Comparison of ENCODE assay signal across 36 cellular contexts in the genomic region with DNA sequence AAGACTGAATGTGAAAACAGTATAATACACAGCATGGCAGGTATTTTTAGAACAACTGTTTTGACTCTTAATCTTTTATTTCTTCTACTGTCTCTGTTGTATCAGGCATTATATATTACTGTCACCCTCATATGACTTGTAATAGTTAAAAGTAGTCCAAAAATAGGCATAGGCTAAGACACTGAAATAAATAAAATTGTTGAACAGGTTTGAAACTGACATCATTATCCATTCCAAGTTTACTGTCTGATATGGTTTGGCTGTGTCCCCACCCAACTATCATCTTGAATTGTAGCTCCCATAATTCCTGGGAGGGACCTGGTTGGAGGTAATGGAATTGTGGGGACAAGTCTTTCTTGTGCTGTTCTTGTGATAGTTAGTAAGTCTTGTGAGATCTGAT.
"Had no signal": no experiment of that assay in that cellular context is flagged by ENCODE, and none has a peak within 500 bp of the region (broad histone marks: within the 10 kb centered on the region; RNA-seq: fewer than 3 reads in every experiment).

No MANE protein-coding gene starts in this region.

- H3K36me3 Mint-ChIP-seq: activated CD4-positive, alpha-beta memory T cell treated with anti-CD3 and anti-CD28 coated beads for 36 hours; activated naive CD4-positive, alpha-beta T cell treated with anti-CD3 and anti-CD28 coated beads, Interleukin-2, amount 50 U/mL, for 72 hours; activated naive CD8-positive, alpha-beta T cell treated with anti-CD3 and anti-CD28 coated beads for 36 hours had no signal

- H3K4me1 ChIP-seq: adrenal gland, body of pancreas, breast epithelium had no signal

- H3K36me3 ChIP-seq: adrenal gland, brain microvascular endothelial cell, breast epithelium had no signal

- H3K9me3 ChIP-seq: adrenal gland, body of pancreas, breast epithelium had no signal

- H3K27ac ChIP-seq: adrenal gland, body of pancreas, brain microvascular endothelial cell, breast epithelium, VCaP had no signal

- H3K4me1 Mint-ChIP-seq: activated B cell treated with CpG ODN at 0.5 μM for 24 hours; activated CD4-positive, alpha-beta T cell treated with anti-CD3 and anti-CD28 coated beads, Interleukin-2, amount 10 ng/mL, durations not matched to agents 24 days and 14 days; activated naive CD8-positive, alpha-beta T cell treated with anti-CD3 and anti-CD28 coated beads for 36 hours; activated T-helper 17 cell treated with anti-CD3 and anti-CD28 coated beads, Interleukin-2, amount 50 U/mL, for 72 hours had no signal

- H3K4me3 Mint-ChIP-seq: activated B cell treated with CpG ODN at 0.5 μM for 24 hours; activated CD4-positive, alpha-beta memory T cell treated with anti-CD3 and anti-CD28 coated beads for 36 hours; activated CD4-positive, alpha-beta T cell treated with anti-CD3 and anti-CD28 coated beads, Interleukin-2, amount 10 ng/mL, durations not matched to agents 24 days and 14 days; activated CD8-positive, alpha-beta T cell treated with anti-CD3 and anti-CD28 coated beads for 36 hours; activated naive CD4-positive, alpha-beta T cell treated with anti-CD3 and anti-CD28 coated beads for 36 hours; activated naive CD8-positive, alpha-beta T cell treated with anti-CD3 and anti-CD28 coated beads for 36 hours; activated T-cell treated with anti-CD3 and anti-CD28 coated beads, Interleukin-2, amount 50 U/mL, for 4 hours; activated T-cell treated with anti-CD3 and anti-CD28 coated beads, Interleukin-2, amount 50 U/mL, for 72 hours; activated T-helper 1 cell treated with anti-CD3 and anti-CD28 coated beads, Interleukin-12 subunit alpha, Interleukin-12 subunit beta, Interleukin-2, Interleukin-4 antibody, amounts not matched to agents 30 ng/mL and 10 ng/mL and 1 ng/mL, durations not matched to agents 14 hours and 24 hours and 36 hours; activated T-helper 17 cell treated with anti-CD3 and anti-CD28 coated beads, Interleukin-2, amount 50 U/mL, for 72 hours; T-helper 1 cell treated with Interleukin-12 subunit alpha and Interleukin-12 subunit beta and Interleukin-4 antibody, amounts not matched to agents 30 μg/mL and 1 μg/mL, for 36 hours; T-helper 2 cell treated with Interferon-gamma antibody and Interleukin-4, amounts not matched to agents 5 μg/mL and 100 μg/mL, for 36 hours had no signal

- H3K9me3 Mint-ChIP-seq: activated CD4-positive, alpha-beta memory T cell treated with anti-CD3 and anti-CD28 coated beads for 36 hours; activated CD4-positive, alpha-beta T cell treated with anti-CD3 and anti-CD28 coated beads, Interleukin-2, amount 10 ng/mL, durations not matched to agents 24 days and 14 days; activated naive CD4-positive, alpha-beta T cell treated with anti-CD3 and anti-CD28 coated beads for 36 hours; activated T-helper 1 cell treated with anti-CD3 and anti-CD28 coated beads, Interleukin-12 subunit alpha, Interleukin-12 subunit beta, Interleukin-2, Interleukin-4 antibody, amounts not matched to agents 30 ng/mL and 10 ng/mL and 1 ng/mL, durations not matched to agents 14 hours and 24 hours and 36 hours; T-helper 1 cell treated with Interleukin-12 subunit alpha and Interleukin-12 subunit beta and Interleukin-4 antibody, amounts not matched to agents 30 μg/mL and 1 μg/mL, for 36 hours had no signal

- DNase-seq: activated B cell treated with CpG ODN at 0.5 μM for 24 hours; activated CD4-positive, alpha-beta memory T cell treated with anti-CD3 and anti-CD28 coated beads for 36 hours; activated CD4-positive, alpha-beta T cell treated with anti-CD3 and anti-CD28 coated beads for 4 hours; activated CD4-positive, alpha-beta T cell treated with anti-CD3 and anti-CD28 coated beads, Interleukin-2, amount 10 ng/mL, durations not matched to agents 24 days and 14 days; activated CD4-positive, alpha-beta T cell treated with anti-CD3 and anti-CD28 coated beads, Interleukin-2, amount 50 U/mL, for 1 hour; activated CD4-positive, alpha-beta T cell treated with anti-CD3 and anti-CD28 coated beads, Interleukin-2, amount 50 U/mL, for 4 hours; activated CD4-positive, CD25-positive, alpha-beta regulatory T cell treated with anti-CD3 and anti-CD28 coated beads, Interleukin-2, amount 50 U/mL, for 72 hours; activated CD8-positive, alpha-beta memory T cell treated with anti-CD3 and anti-CD28 coated beads, Interleukin-2, amount 50 U/mL, for 4 hours; activated CD8-positive, alpha-beta T cell treated with anti-CD3 and anti-CD28 coated beads for 36 hours; activated effector memory CD4-positive, alpha-beta T cell treated with anti-CD3 and anti-CD28 coated beads, Interleukin-2, amount 50 U/mL, for 16 hours; activated gamma-delta T cell treated with Interleukin-2 at 50 U/mL for 16 hours; activated naive CD4-positive, alpha-beta T cell; activated naive CD4-positive, alpha-beta T cell treated with anti-CD3 and anti-CD28 coated beads for 36 hours; activated naive CD4-positive, alpha-beta T cell treated with anti-CD3 and anti-CD28 coated beads, Interleukin-2, amount 50 U/mL, for 16 hours; activated naive CD8-positive, alpha-beta T cell treated with anti-CD3 and anti-CD28 coated beads for 36 hours; activated T-cell treated with anti-CD3 and anti-CD28 coated beads for 4 hours; activated T-cell treated with anti-CD3 and anti-CD28 coated beads, Interleukin-2, amount 50 U/mL, for 1 hour; activated T-cell treated with anti-CD3 and anti-CD28 coated beads, Interleukin-2, amount 50 U/mL, for 4 hours; activated T-cell treated with anti-CD3 and anti-CD28 coated beads, Interleukin-2, amount 50 U/mL, for 72 hours; adrenal gland; amniotic stem cell; aorta; body of pancreas; brain microvascular endothelial cell; central memory CD4-positive, alpha-beta T cell; cerebellar nuclear complex; T-helper 1 cell; T-helper 2 cell; T-helper 9 cell had no signal

- H3K27me3 ChIP-seq: adrenal gland, body of pancreas, brain microvascular endothelial cell, breast epithelium had no signal

- H3K27me3 Mint-ChIP-seq: activated B cell treated with CpG ODN at 0.5 μM for 24 hours; activated CD4-positive, alpha-beta memory T cell treated with anti-CD3 and anti-CD28 coated beads for 36 hours; activated CD4-positive, alpha-beta T cell treated with anti-CD3 and anti-CD28 coated beads, Interleukin-2, amount 10 ng/mL, durations not matched to agents 24 days and 14 days; activated CD8-positive, alpha-beta T cell treated with anti-CD3 and anti-CD28 coated beads for 36 hours; activated naive CD8-positive, alpha-beta T cell treated with anti-CD3 and anti-CD28 coated beads for 36 hours; activated T-helper 17 cell treated with anti-CD3 and anti-CD28 coated beads, Interleukin-2, amount 50 U/mL, for 72 hours had no signal

- H3K27ac Mint-ChIP-seq: activated B cell treated with CpG ODN at 0.5 μM for 24 hours; activated CD4-positive, alpha-beta memory T cell treated with anti-CD3 and anti-CD28 coated beads for 36 hours; activated CD4-positive, alpha-beta T cell treated with anti-CD3 and anti-CD28 coated beads, Interleukin-2, amount 10 ng/mL, durations not matched to agents 24 days and 14 days; activated CD8-positive, alpha-beta T cell treated with anti-CD3 and anti-CD28 coated beads for 36 hours; activated naive CD4-positive, alpha-beta T cell treated with anti-CD3 and anti-CD28 coated beads for 36 hours; activated naive CD4-positive, alpha-beta T cell treated with anti-CD3 and anti-CD28 coated beads, Interleukin-2, amount 50 U/mL, for 72 hours; activated naive CD8-positive, alpha-beta T cell treated with anti-CD3 and anti-CD28 coated beads for 36 hours; activated T-cell treated with anti-CD3 and anti-CD28 coated beads, Interleukin-2, amount 50 U/mL, for 72 hours; activated T-helper 1 cell treated with anti-CD3 and anti-CD28 coated beads, Interleukin-12 subunit alpha, Interleukin-12 subunit beta, Interleukin-2, Interleukin-4 antibody, amounts not matched to agents 30 ng/mL and 10 ng/mL and 1 ng/mL, durations not matched to agents 14 hours and 24 hours and 36 hours; activated T-helper 17 cell treated with anti-CD3 and anti-CD28 coated beads, Interleukin-2, amount 50 U/mL, for 72 hours; T-helper 1 cell treated with Interleukin-12 subunit alpha and Interleukin-12 subunit beta and Interleukin-4 antibody, amounts not matched to agents 30 μg/mL and 1 μg/mL, for 36 hours; T-helper 2 cell treated with Interferon-gamma antibody and Interleukin-4, amounts not matched to agents 5 μg/mL and 100 μg/mL, for 36 hours had no signal

- H3K4me3 ChIP-seq: adrenal gland, body of pancreas, breast epithelium had no signal
